18 cellular contexts compared by ENCODE assay signal in the genomic region with DNA sequence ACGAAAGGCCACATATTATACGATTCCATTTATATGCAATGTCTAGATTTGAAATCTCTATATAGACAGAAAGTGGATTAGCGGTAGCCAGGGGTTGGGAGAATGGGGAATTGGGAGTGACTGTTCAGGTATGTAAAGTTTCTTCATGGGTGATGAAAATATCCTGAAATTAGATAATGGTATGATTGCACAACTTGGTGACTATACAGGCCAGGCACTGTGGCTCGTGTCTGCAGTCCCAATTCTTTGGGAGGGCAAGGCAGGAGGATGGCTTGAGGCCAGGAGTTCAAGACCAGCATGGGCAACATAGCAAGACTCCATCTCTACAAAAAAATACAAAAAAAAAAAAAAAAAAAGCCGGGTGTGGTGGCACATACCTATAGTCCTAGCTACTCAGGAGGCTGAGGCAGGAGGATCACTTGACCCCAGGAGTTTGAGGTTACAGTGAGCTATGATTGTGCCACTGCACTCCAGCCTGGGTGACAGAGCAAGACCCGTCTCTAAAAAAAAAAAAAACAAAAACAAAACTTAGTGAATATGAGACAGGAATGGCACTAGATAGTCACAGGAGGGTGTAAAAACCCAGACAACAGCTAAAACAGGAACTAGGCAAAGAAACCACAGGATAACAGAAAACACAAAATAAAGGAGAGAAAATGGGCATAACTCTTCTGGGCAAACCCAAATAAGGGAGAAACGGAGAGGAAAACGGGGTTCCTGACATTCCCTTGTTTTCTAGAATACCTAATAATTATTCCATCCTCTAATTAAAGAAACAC.
"Had no signal": no experiment of that assay in that cellular context is flagged by ENCODE, and none has a peak within 500 bp of the region (broad histone marks: within the 10 kb centered on the region; RNA-seq: fewer than 3 reads in every experiment).

No MANE protein-coding gene starts in this region.

- DNase-seq: activated CD4-positive, alpha-beta memory T cell treated with anti-CD3 and anti-CD28 coated beads, Interleukin-2, amount 10 ng/mL, durations not matched to agents 7 days and 5 days; activated CD4-positive, alpha-beta T cell treated with anti-CD3 and anti-CD28 coated beads for 36 hours; activated CD8-positive, alpha-beta memory T cell treated with anti-CD3 and anti-CD28 coated beads, Interleukin-2, amount 50 U/mL, for 4 hours; activated naive CD4-positive, alpha-beta T cell treated with anti-CD3 and anti-CD28 coated beads, Interleukin-2, amount 10 ng/mL, durations not matched to agents 7 days and 5 days; activated naive CD8-positive, alpha-beta T cell treated with anti-CD3 and anti-CD28 coated beads, Interleukin-2, amount 50 U/mL, for 24 hours; activated T-cell treated with anti-CD3 and anti-CD28 coated beads, Interleukin-2, amount 50 U/mL, for 4 hours; aorta; brain microvascular endothelial cell; gastrocnemius medialis; head of caudate nucleus; left lung; occipital lobe; posterior cingulate gyrus; stimulated activated CD8-positive, alpha-beta memory T cell treated with anti-CD3 and anti-CD28 coated beads, Interleukin-4, amount 100 ng/mL, for 48 hours; stimulated activated naive CD4-positive, alpha-beta T cell had no signal

- H3K27ac Mint-ChIP-seq: activated CD4-positive, alpha-beta memory T cell treated with anti-CD3 and anti-CD28 coated beads, Interleukin-2, amount 10 ng/mL, durations not matched to agents 7 days and 5 days; activated CD4-positive, alpha-beta T cell treated with anti-CD3 and anti-CD28 coated beads for 36 hours; activated naive CD4-positive, alpha-beta T cell treated with anti-CD3 and anti-CD28 coated beads, Interleukin-2, amount 10 ng/mL, durations not matched to agents 7 days and 5 days; activated naive CD8-positive, alpha-beta T cell treated with anti-CD3 and anti-CD28 coated beads, Interleukin-2, amount 50 U/mL, for 24 hours; WTC11 had no signal

- H3K36me3 Mint-ChIP-seq: activated naive CD4-positive, alpha-beta T cell treated with anti-CD3 and anti-CD28 coated beads, Interleukin-2, amount 10 ng/mL, durations not matched to agents 7 days and 5 days; WTC11 had no signal

- H3K4me3 ChIP-seq: coronary artery, gastrocnemius medialis, left lung had no signal

- ATAC-seq: activated CD4-positive, alpha-beta T cell treated with anti-CD3 and anti-CD28 coated beads for 36 hours; activated naive CD8-positive, alpha-beta T cell treated with anti-CD3 and anti-CD28 coated beads, Interleukin-2, amount 50 U/mL, for 24 hours; activated T-cell treated with anti-CD3 and anti-CD28 coated beads, Interleukin-2, amount 50 U/mL, for 4 hours; gastrocnemius medialis; left lung; WTC11 had no signal

- H3K9me3 Mint-ChIP-seq: activated CD4-positive, alpha-beta memory T cell treated with anti-CD3 and anti-CD28 coated beads, Interleukin-2, amount 10 ng/mL, durations not matched to agents 7 days and 5 days; activated naive CD4-positive, alpha-beta T cell treated with anti-CD3 and anti-CD28 coated beads, Interleukin-2, amount 10 ng/mL, durations not matched to agents 7 days and 5 days; activated naive CD8-positive, alpha-beta T cell treated with anti-CD3 and anti-CD28 coated beads, Interleukin-2, amount 50 U/mL, for 24 hours; activated T-cell treated with anti-CD3 and anti-CD28 coated beads, Interleukin-2, amount 50 U/mL, for 4 hours; WTC11 had no signal

- H3K4me3 Mint-ChIP-seq: activated CD4-positive, alpha-beta memory T cell treated with anti-CD3 and anti-CD28 coated beads, Interleukin-2, amount 10 ng/mL, durations not matched to agents 7 days and 5 days; activated CD4-positive, alpha-beta T cell treated with anti-CD3 and anti-CD28 coated beads for 36 hours; activated naive CD4-positive, alpha-beta T cell treated with anti-CD3 and anti-CD28 coated beads, Interleukin-2, amount 10 ng/mL, durations not matched to agents 7 days and 5 days; activated naive CD8-positive, alpha-beta T cell treated with anti-CD3 and anti-CD28 coated beads, Interleukin-2, amount 50 U/mL, for 24 hours; activated T-cell treated with anti-CD3 and anti-CD28 coated beads, Interleukin-2, amount 50 U/mL, for 4 hours; WTC11 had no signal

- H3K4me1 Mint-ChIP-seq: activated CD4-positive, alpha-beta memory T cell treated with anti-CD3 and anti-CD28 coated beads, Interleukin-2, amount 10 ng/mL, durations not matched to agents 7 days and 5 days; activated naive CD4-positive, alpha-beta T cell treated with anti-CD3 and anti-CD28 coated beads, Interleukin-2, amount 10 ng/mL, durations not matched to agents 7 days and 5 days had no signal

- H3K9me3 ChIP-seq: gastrocnemius medialis, left lung had no signal

- H3K36me3 ChIP-seq: brain microvascular endothelial cell, gastrocnemius medialis, left lung had no signal

- H3K27me3 ChIP-seq: brain microvascular endothelial cell, gastrocnemius medialis, left lung had no signal

- FAIRE-seq: endometrium had no signal

- H3K27ac ChIP-seq: brain microvascular endothelial cell, coronary artery, gastrocnemius medialis, left lung had no signal
